In genomic region chr11:82557274-82557673, GRCh38 we compare ENCODE assay signal across 11 cellular contexts.
DNase-seq lines count a peak whose midpoint lies in the region; ATAC-seq and TF ChIP-seq lines count a peak whose summit lies in the region.
"Had no signal": no experiment of that assay in that cellular context is flagged by ENCODE, and none has a peak within 500 bp of the region (broad histone marks: within the 10 kb centered on the region; RNA-seq: fewer than 3 reads in every experiment).

No MANE protein-coding gene starts in this region.

- H3K14ac ChIP-seq in H9 (ENCODE audit: insufficient read depth, low read length), result no peak overlapping the region

- no peaks in the 10 kb centered on the region for H3K23me2 ChIP-seq in H9 (ENCODE audit: insufficient read length, low read depth, low read length, poor library complexity, severe bottlenecking)

- no peak overlapping the region for H3K23ac ChIP-seq in H9 (ENCODE audit: insufficient read length, low read depth, low read length)

- H2AK5ac ChIP-seq in H9 (ENCODE audit: insufficient read length, low read length), result no peak overlapping the region

- H3T11ph ChIP-seq in H9 (ENCODE audit: low read length), result no peak overlapping the region

- no peak overlapping the region for H3K4me2 ChIP-seq in H9 (ENCODE audit: insufficient read depth, insufficient read length, low read length)

- H4K8ac ChIP-seq in H9 (replicated peaks; ENCODE audit: insufficient read length, low read depth, low read length), result no peak overlapping the region

- H2BK120ac ChIP-seq in H9 (ENCODE audit: low read depth, low read length, poor library complexity, severe bottlenecking), result no peak overlapping the region

- H4K20me1 ChIP-seq in H9 (ENCODE audit: control insufficient read depth, insufficient read depth, insufficient read length), result no peaks in the 10 kb centered on the region

- H3K4me1 ChIP-seq in H9 (ENCODE audit: insufficient read depth, low read length), result no peaks in the 10 kb centered on the region

- no peak overlapping the region for H4K91ac ChIP-seq in H9 (ENCODE audit: insufficient read length, low read depth, low read length)

- H2AFZ ChIP-seq in H9 (ENCODE audit: low read length), result no peak overlapping the region

- peaks cover 0 to 4% (median 0%) of the 10 kb centered on the region in 7 donors for H3K9me3 Mint-ChIP-seq in naive B cell
- H3K9me3 Mint-ChIP-seq in H9, result no peaks in the 10 kb centered on the region
- H3K9me3 Mint-ChIP-seq in glutamatergic neuron (ENCODE audit: unreplicated experiment), result no peaks in the 10 kb centered on the region
- H3K9me3 Mint-ChIP-seq: activated CD4-positive, alpha-beta memory T cell treated with anti-CD3 and anti-CD28 coated beads, Interleukin-2, amount 10 ng/mL, durations not matched to agents 7 days and 5 days had no signal

- H2BK5ac ChIP-seq in H9 (ENCODE audit: insufficient read length, low read length), result no peak overlapping the region

- H3K4me1 Mint-ChIP-seq in naive B cell (peaks cover 38 to 54% (median 41%) of the 10 kb centered on the region in 3 donors), H9 (no peaks in the 10 kb centered on the region), glutamatergic neuron (ENCODE audit: low read depth, unreplicated experiment) (peaks cover 3% of the 10 kb centered on the region)
- H3K4me1 Mint-ChIP-seq: activated CD4-positive, alpha-beta memory T cell treated with anti-CD3 and anti-CD28 coated beads, Interleukin-2, amount 10 ng/mL, durations not matched to agents 7 days and 5 days had no signal

- DNase-seq in naive B cell (peak; percentile 72), NCI-H146 treated with DMSO at 0.1 percent for 48 hours (lab: John Stamatoyannopoulos, UW; ENCODE audit: unreplicated experiment) (no peak), H9 (no peak), G401 (ENCODE audit: low spot score) (no peak), glutamatergic neuron (no peak)
- DNase-seq: activated CD4-positive, alpha-beta memory T cell treated with anti-CD3 and anti-CD28 coated beads, Interleukin-2, amount 10 ng/mL, durations not matched to agents 7 days and 5 days; dermis blood vessel endothelial cell; NCI-H1105 had no signal

- no peak overlapping the region for H2BK12ac ChIP-seq in H9 (ENCODE audit: insufficient read length, low read depth, low read length)

- TF ChIP-seq CTCF in H9 (conservative IDR thresholded peaks at IDR 0.05) (no peak), glutamatergic neuron (IDR thresholded peaks at IDR 0.05; ENCODE audit: partially characterized antibody, unreplicated experiment) (no peak)

- ATAC-seq in GM18909 (IDR thresholded peaks at IDR 0.05; ENCODE audit: poor library complexity, unreplicated experiment) (peak; percentile 100), GM21825 (IDR thresholded peaks at IDR 0.05; ENCODE audit: unreplicated experiment) (peak; percentile 100), HG03565 (IDR thresholded peaks at IDR 0.05; ENCODE audit: unreplicated experiment) (peak; percentile 94), naive B cell (ENCODE audit: low read depth in 2 of 2) (peak; percentile 98 to 99)

- no peaks in the 10 kb centered on the region for H3K79me2 ChIP-seq in H9 (ENCODE audit: insufficient read depth, low read length)

- no peak overlapping the region for H2BK20ac ChIP-seq in H9 (ENCODE audit: low read depth, low read length, poor library complexity, severe bottlenecking)

- WGBS in H9 (ENCODE audit: extremely low coverage, insufficient read length, low lambda C conversion rate), result no CpG with 5 or more reads among the region's 4 CpGs

- no peak overlapping the region for H3K4ac ChIP-seq in H9 (ENCODE audit: low read depth, low read length)

- no peak overlapping the region for H3K9ac ChIP-seq in H9 (ENCODE audit: extremely low read depth, insufficient read length, low read length)

- H3K27me3 Mint-ChIP-seq in naive B cell, result no peaks in the 10 kb centered on the region
- no peaks in the 10 kb centered on the region; the same call in 1 of the 2 replicates for H3K27me3 Mint-ChIP-seq in H9 (ENCODE audit: low read depth)
- H3K27me3 Mint-ChIP-seq in glutamatergic neuron (ENCODE audit: unreplicated experiment), result no peaks in the 10 kb centered on the region
- H3K27me3 Mint-ChIP-seq: activated CD4-positive, alpha-beta memory T cell treated with anti-CD3 and anti-CD28 coated beads, Interleukin-2, amount 10 ng/mL, durations not matched to agents 7 days and 5 days had no signal

- H3K27ac ChIP-seq in H9 (ENCODE audit: insufficient read length, low read depth, low read length), result no peak overlapping the region

- no peak overlapping the region for H3K18ac ChIP-seq in H9 (ENCODE audit: insufficient read length, low read depth, low read length)

- H3K4me3 Mint-ChIP-seq in naive B cell, result peak overlapping the region in 7 of 8 donors; percentile 13 to 68 (median 54)
- H3K4me3 Mint-ChIP-seq in H9, result no peak overlapping the region
- no peak overlapping the region for H3K4me3 Mint-ChIP-seq in glutamatergic neuron (ENCODE audit: unreplicated experiment)
- H3K4me3 Mint-ChIP-seq: activated CD4-positive, alpha-beta memory T cell treated with anti-CD3 and anti-CD28 coated beads, Interleukin-2, amount 10 ng/mL, durations not matched to agents 7 days and 5 days had no signal

- H2BK15ac ChIP-seq in H9 (ENCODE audit: low read depth, low read length), result no peak overlapping the region

- peaks cover 0 to 5% of the 10 kb centered on the region in 2 donors for H3K36me3 Mint-ChIP-seq in naive B cell
- no peaks in the 10 kb centered on the region for H3K36me3 Mint-ChIP-seq in H9 (ENCODE audit: insufficient read depth in 1 of 3, low read depth in 3 of 3)
- no peaks in the 10 kb centered on the region for H3K36me3 Mint-ChIP-seq in glutamatergic neuron (ENCODE audit: unreplicated experiment)

- no peak overlapping the region for H3K56ac ChIP-seq in H9 (ENCODE audit: insufficient read length, low read depth, low read length)

- H3K9me3 ChIP-seq in H9 (ENCODE audit: control insufficient read depth, low read depth, low read length), result no peaks in the 10 kb centered on the region

- no peaks in the 10 kb centered on the region for H3K79me1 ChIP-seq in H9 (ENCODE audit: insufficient read depth, low read depth, low read length, poor library complexity, severe bottlenecking)

- H4K5ac ChIP-seq in H9 (ENCODE audit: insufficient read length, low read depth, low read length), result no peak overlapping the region

- in situ Hi-C loops in G401 (cut with HindIII; ENCODE audit: low sequenced_read_pairs), result no loop called here

- H3K27ac Mint-ChIP-seq in naive B cell (peak overlapping the region in 4 of 6 donors; percentile 1 to 47 (median 34)), H9 (no peak overlapping the region), glutamatergic neuron (ENCODE audit: unreplicated experiment) (no peak overlapping the region)
- H3K27ac Mint-ChIP-seq: activated CD4-positive, alpha-beta memory T cell treated with anti-CD3 and anti-CD28 coated beads, Interleukin-2, amount 10 ng/mL, durations not matched to agents 7 days and 5 days had no signal

- no peaks in the 10 kb centered on the region for H3K27me3 ChIP-seq in H9 (ENCODE audit: insufficient read depth, low read length)

Comparison
In these comparisons a context has a peak if more than half of its experiments do, and no peak if none do; other contexts are left out.
1. H3K27ac Mint-ChIP-seq: peak in naive B cell (4 of 6); none in H9 (0 of 3) and glutamatergic neuron (single experiment).
2. H3K4me3 Mint-ChIP-seq: peak in naive B cell (7 of 8); none in H9 (0 of 2) and glutamatergic neuron (single experiment).
3. Peak in every context shown above with its lines, with median percentiles within 50 percentile points of each other: ATAC-seq.